ENCODE assay signal across 8 cellular contexts in genomic region chr1:40784141-40784770, GRCh38. TPM values are rescaled to one million over a fixed set of nuclear protein-coding genes. Genes with fewer than 3 reads are reported as not detected.
DNase-seq lines count a peak whose midpoint lies in the region; ATAC-seq and TF ChIP-seq lines count a peak whose summit lies in the region.

No MANE protein-coding gene starts in this region.

- H3K36me3 ChIP-seq in NT2/D1 (ENCODE audit: insufficient read depth, insufficient read length, low read length) (no peaks in the 10 kb centered on the region), parathyroid adenoma (ENCODE audit: control insufficient read depth, insufficient read depth, low read length) (no peaks in the 10 kb centered on the region)

- H3K9me3 ChIP-seq in NT2/D1 (ENCODE audit: insufficient read depth, low read length) (no peaks in the 10 kb centered on the region), parathyroid adenoma (ENCODE audit: control insufficient read depth, low read length) (no peaks in the 10 kb centered on the region)

- H3K9ac ChIP-seq in NT2/D1 (ENCODE audit: insufficient read length, low read depth): peak overlapping the region; percentile 71
- no peak overlapping the region for H3K9ac ChIP-seq in parathyroid adenoma

- TF ChIP-seq CTCF in GM10266 (IDR thresholded peaks at IDR 0.05; ENCODE audit: control insufficient read depth, insufficient read depth, low read depth, missing control alignments) (no peak), parathyroid adenoma (IDR thresholded peaks at IDR 0.05) (no peak)

- H3K27me3 ChIP-seq in NT2/D1 (ENCODE audit: insufficient read depth, insufficient read length) (peaks cover 57% of the 10 kb centered on the region), parathyroid adenoma (ENCODE audit: control insufficient read depth, insufficient read depth, low read length) (no peaks in the 10 kb centered on the region)

- no peak for TF ChIP-seq POLR2A in erythroblast (IDR thresholded peaks at IDR 0.05; ENCODE audit: low read length)

- H3K4me2 ChIP-seq in parathyroid adenoma (ENCODE audit: low read length): peak overlapping the region; percentile 2

- H2AFZ ChIP-seq in parathyroid adenoma: no peak overlapping the region

- no peak overlapping the region for H3K27ac ChIP-seq in parathyroid adenoma

- H3K4me1 ChIP-seq in NT2/D1 (ENCODE audit: insufficient read depth, insufficient read length) (peaks cover 39% of the 10 kb centered on the region), parathyroid adenoma (peaks cover 3% of the 10 kb centered on the region)

- H3K4me3 ChIP-seq in NT2/D1 (ENCODE audit: insufficient read length, low read depth): peak overlapping the region; percentile 33
- no peak overlapping the region for H3K4me3 ChIP-seq in parathyroid adenoma (ENCODE audit: low read depth, low read length)

- DNase-seq in GM10266 (ENCODE audit: extremely low spot score): peak; percentile 70
- DNase-seq in NT2/D1 (ENCODE audit: low read depth, low spot score): no peak
- peak; percentile 18 to 19 for DNase-seq in erythroblast (lab: John Stamatoyannopoulos, UW)
- no peak for DNase-seq in A172 (ENCODE audit: low spot score)
- no peak for DNase-seq in activated gamma-delta T cell (lab: John Stamatoyannopoulos, UW)
- DNase-seq in SW 1271 (lab: John Stamatoyannopoulos, UW): no peak

- no peak for ATAC-seq in GM18502 (IDR thresholded peaks at IDR 0.05; ENCODE audit: poor library complexity, unreplicated experiment)

- no peaks in the 10 kb centered on the region for H3K79me2 ChIP-seq in parathyroid adenoma

RNA-seq across cellular contexts. Expression of gene KCNQ4, which starts 0.7 kb away (rescaled TPM):
- not detected in 2 replicates for total RNA-seq in A172 (2014; rRNA removed; shearing (Covaris generic))

Comparison
In these comparisons a context has a peak if more than half of its experiments do, and no peak if none do; other contexts are left out.
1. DNase-seq: peak in GM10266 (single experiment) and erythroblast (2 of 2); none in NT2/D1 (single experiment), A172 (single experiment), activated gamma-delta T cell (single experiment) and SW 1271 (0 of 2).